Comparison of ENCODE assay signal across 1 cellular context in genomic region chr17:75856062-75856681, GRCh38.
TF ChIP-seq lines count a peak whose summit lies in the region.

No MANE protein-coding gene starts in this region.

TF ChIP-seq in K562, 482 proteins besides CTCF, POLR2A, EP300 and RAD21 (continued from another document and continues in another):
- no peak for TF ChIP-seq ZNF121 (CRISPR knock-in tag; conservative IDR thresholded peaks at IDR 0.05)
- no peak for TF ChIP-seq NFATC3 (IDR thresholded peaks at IDR 0.05)
- TF ChIP-seq RBM34 (IDR thresholded peaks at IDR 0.05; ENCODE audit: borderline replicate concordance, insufficient read depth, low read length), result no peak
- TF ChIP-seq, protein P1, sequence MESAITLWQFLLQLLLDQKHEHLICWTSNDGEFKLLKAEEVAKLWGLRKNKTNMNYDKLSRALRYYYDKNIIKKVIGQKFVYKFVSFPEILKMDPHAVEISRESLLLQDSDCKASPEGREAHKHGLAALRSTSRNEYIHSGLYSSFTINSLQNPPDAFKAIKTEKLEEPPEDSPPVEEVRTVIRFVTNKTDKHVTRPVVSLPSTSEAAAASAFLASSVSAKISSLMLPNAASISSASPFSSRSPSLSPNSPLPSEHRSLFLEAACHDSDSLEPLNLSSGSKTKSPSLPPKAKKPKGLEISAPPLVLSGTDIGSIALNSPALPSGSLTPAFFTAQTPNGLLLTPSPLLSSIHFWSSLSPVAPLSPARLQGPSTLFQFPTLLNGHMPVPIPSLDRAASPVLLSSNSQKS (CRISPR knock-in tag; IDR thresholded peaks at IDR 0.05), result no peak
- TF ChIP-seq ZNF445 (CRISPR knock-in tag; IDR thresholded peaks at IDR 0.05; ENCODE audit: low read depth), result no peak
- TF ChIP-seq ZFX (CRISPR knock-in tag; IDR thresholded peaks at IDR 0.05), result peak; percentile 39; the same call in 1 of the 2 replicates
- no peak for TF ChIP-seq ZSCAN32 (CRISPR knock-in tag; IDR thresholded peaks at IDR 0.05)
- no peak for TF ChIP-seq ZNF232 (CRISPR knock-in tag; IDR thresholded peaks at IDR 0.05)
- no peak for TF ChIP-seq SAFB (IDR thresholded peaks at IDR 0.05; ENCODE audit: borderline replicate concordance, low read depth, low read length)
- no peak for TF ChIP-seq CBX1 (IDR thresholded peaks at IDR 0.05; ENCODE audit: low read depth)
- TF ChIP-seq MTA1 (IDR thresholded peaks at IDR 0.05; ENCODE audit: borderline replicate concordance), result no peak
- 0 out of 2 replicates have a peak, but pooled peaks have one; percentile 29 for TF ChIP-seq SUPT5H (IDR thresholded peaks at IDR 0.05)
- TF ChIP-seq ZNF140 (CRISPR knock-in tag; IDR thresholded peaks at IDR 0.05), result no peak
- TF ChIP-seq ZNF134 (CRISPR knock-in tag; conservative IDR thresholded peaks at IDR 0.05), result no peak
- TF ChIP-seq SMC3 (conservative IDR thresholded peaks at IDR 0.05; ENCODE audit: insufficient read depth, low read depth, low read length), result 0 out of 2 replicates have a peak, but pooled peaks have one; percentile 1
- peak; percentile 45 for TF ChIP-seq SAP30 (IDR thresholded peaks at IDR 0.05; ENCODE audit: borderline replicate concordance, insufficient read depth, low read depth, low read length, poor library complexity, severe bottlenecking)
- TF ChIP-seq THRB (CRISPR knock-in tag; conservative IDR thresholded peaks at IDR 0.05), result no peak
- TF ChIP-seq, protein P2, sequence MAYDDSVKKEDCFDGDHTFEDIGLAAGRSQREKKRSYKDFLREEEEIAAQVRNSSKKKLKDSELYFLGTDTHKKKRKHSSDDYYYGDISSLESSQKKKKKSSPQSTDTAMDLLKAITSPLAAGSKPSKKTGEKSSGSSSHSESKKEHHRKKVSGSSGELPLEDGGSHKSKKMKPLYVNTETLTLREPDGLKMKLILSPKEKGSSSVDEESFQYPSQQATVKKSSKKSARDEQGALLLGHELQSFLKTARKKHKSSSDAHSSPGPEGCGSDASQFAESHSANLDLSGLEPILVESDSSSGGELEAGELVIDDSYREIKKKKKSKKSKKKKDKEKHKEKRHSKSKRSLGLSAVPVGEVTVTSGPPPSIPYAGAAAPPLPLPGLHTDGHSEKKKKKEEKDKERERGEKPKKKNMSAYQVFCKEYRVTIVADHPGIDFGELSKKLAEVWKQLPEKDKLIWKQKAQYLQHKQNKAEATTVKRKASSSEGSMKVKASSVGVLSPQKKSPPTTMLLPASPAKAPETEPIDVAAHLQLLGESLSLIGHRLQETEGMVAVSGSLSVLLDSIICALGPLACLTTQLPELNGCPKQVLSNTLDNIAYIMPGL (CRISPR knock-in tag; IDR thresholded peaks at IDR 0.05), result 0 out of 2 replicates have a peak, but pooled peaks have one; percentile 9
- no peak for TF ChIP-seq ZZZ3 (IDR thresholded peaks at IDR 0.05)
- TF ChIP-seq ATF4 (CRISPR knock-in tag; IDR thresholded peaks at IDR 0.05), result no peak
- no peak for TF ChIP-seq KDM2B (CRISPR knock-in tag; IDR thresholded peaks at IDR 0.05)
- TF ChIP-seq, protein P3, sequence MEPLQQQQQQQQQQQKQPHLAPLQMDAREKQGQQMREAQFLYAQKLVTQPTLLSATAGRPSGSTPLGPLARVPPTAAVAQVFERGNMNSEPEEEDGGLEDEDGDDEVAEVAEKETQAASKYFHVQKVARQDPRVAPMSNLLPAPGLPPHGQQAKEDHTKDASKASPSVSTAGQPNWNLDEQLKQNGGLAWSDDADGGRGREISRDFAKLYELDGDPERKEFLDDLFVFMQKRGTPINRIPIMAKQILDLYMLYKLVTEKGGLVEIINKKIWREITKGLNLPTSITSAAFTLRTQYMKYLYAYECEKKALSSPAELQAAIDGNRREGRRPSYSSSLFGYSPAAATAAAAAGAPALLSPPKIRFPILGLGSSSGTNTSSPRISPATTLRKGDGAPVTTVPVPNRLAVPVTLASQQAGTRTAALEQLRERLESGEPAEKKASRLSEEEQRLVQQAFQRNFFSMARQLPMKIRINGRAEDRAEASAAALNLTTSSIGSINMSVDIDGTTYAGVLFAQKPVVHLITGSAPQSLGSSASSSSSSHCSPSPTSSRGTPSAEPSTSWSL (CRISPR knock-in tag; IDR thresholded peaks at IDR 0.05; ENCODE audit: borderline replicate concordance), result no peak
- TF ChIP-seq, protein P4, sequence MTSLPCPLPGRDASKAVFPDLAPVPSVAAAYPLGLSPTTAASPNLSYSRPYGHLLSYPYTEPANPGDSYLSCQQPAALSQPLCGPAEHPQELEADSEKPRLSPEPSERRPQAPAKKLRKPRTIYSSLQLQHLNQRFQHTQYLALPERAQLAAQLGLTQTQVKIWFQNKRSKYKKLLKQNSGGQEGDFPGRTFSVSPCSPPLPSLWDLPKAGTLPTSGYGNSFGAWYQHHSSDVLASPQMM (CRISPR knock-in tag; IDR thresholded peaks at IDR 0.05), result no peak
- no peak for TF ChIP-seq ZNF23 (CRISPR knock-in tag; IDR thresholded peaks at IDR 0.05)
- TF ChIP-seq, protein P5, sequence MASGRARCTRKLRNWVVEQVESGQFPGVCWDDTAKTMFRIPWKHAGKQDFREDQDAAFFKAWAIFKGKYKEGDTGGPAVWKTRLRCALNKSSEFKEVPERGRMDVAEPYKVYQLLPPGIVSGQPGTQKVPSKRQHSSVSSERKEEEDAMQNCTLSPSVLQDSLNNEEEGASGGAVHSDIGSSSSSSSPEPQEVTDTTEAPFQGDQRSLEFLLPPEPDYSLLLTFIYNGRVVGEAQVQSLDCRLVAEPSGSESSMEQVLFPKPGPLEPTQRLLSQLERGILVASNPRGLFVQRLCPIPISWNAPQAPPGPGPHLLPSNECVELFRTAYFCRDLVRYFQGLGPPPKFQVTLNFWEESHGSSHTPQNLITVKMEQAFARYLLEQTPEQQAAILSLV (tag; IDR thresholded peaks at IDR 0.05), result no peak
- TF ChIP-seq CTBP1 (IDR thresholded peaks at IDR 0.05; ENCODE audit: borderline replicate concordance), result no peak
- TF ChIP-seq RFX5 (IDR thresholded peaks at IDR 0.05; ENCODE audit: low read depth, low read length), result no peak
- no peak for TF ChIP-seq BCL6 (CRISPR knock-in tag; IDR thresholded peaks at IDR 0.05)
- TF ChIP-seq DNMT1 (IDR thresholded peaks at IDR 0.05), result no peak
- no peak for TF ChIP-seq ZNF174 (CRISPR knock-in tag; IDR thresholded peaks at IDR 0.05)
- TF ChIP-seq TGIF2 (CRISPR knock-in tag; IDR thresholded peaks at IDR 0.05), result 0 out of 2 replicates have a peak, but pooled peaks have one; percentile 62
- TF ChIP-seq FOXA1 (IDR thresholded peaks at IDR 0.05; ENCODE audit: borderline replicate concordance), result no peak
- no peak for TF ChIP-seq SRSF3 (IDR thresholded peaks at IDR 0.05; ENCODE audit: insufficient read depth, low read length)
- no peak for TF ChIP-seq HMG20A (CRISPR knock-in tag; conservative IDR thresholded peaks at IDR 0.05)
- TF ChIP-seq NFE2 (IDR thresholded peaks at IDR 0.05; ENCODE audit: low read depth), result no peak
- no peak for TF ChIP-seq PYGO2 (tag; IDR thresholded peaks at IDR 0.05)
- TF ChIP-seq ZFP36 (IDR thresholded peaks at IDR 0.05; ENCODE audit: low read depth, low read length, partially characterized antibody), result no peak
- no peak for TF ChIP-seq ZNF3 (CRISPR knock-in tag; IDR thresholded peaks at IDR 0.05)
- no peak for TF ChIP-seq SPI1 (IDR thresholded peaks at IDR 0.05; ENCODE audit: borderline replicate concordance, low read depth, low read length)
- no peak for TF ChIP-seq ILF3 (IDR thresholded peaks at IDR 0.05; ENCODE audit: borderline replicate concordance)
- no peak for TF ChIP-seq KLF16 (IDR thresholded peaks at IDR 0.05)
- no peak for TF ChIP-seq HDAC6 (IDR thresholded peaks at IDR 0.05; ENCODE audit: low read depth, low read length)
- TF ChIP-seq ZBTB26 (CRISPR knock-in tag; IDR thresholded peaks at IDR 0.05), result no peak
- TF ChIP-seq NFIC (IDR thresholded peaks at IDR 0.05), result no peak
- no peak for TF ChIP-seq POLR3G (IDR thresholded peaks at IDR 0.05; ENCODE audit: extremely low read depth, insufficient read length, insufficient replicate concordance)
- TF ChIP-seq, protein P6, sequence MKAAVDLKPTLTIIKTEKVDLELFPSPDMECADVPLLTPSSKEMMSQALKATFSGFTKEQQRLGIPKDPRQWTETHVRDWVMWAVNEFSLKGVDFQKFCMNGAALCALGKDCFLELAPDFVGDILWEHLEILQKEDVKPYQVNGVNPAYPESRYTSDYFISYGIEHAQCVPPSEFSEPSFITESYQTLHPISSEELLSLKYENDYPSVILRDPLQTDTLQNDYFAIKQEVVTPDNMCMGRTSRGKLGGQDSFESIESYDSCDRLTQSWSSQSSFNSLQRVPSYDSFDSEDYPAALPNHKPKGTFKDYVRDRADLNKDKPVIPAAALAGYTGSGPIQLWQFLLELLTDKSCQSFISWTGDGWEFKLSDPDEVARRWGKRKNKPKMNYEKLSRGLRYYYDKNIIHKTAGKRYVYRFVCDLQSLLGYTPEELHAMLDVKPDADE (conservative IDR thresholded peaks at IDR 0.05; ENCODE audit: control insufficient read depth, low read depth, low read length), result no peak; the same call in 1 of the 2 replicates
- no peak for TF ChIP-seq ZNF444 (CRISPR knock-in tag; IDR thresholded peaks at IDR 0.05)
- TF ChIP-seq PCBP1 (IDR thresholded peaks at IDR 0.05; ENCODE audit: low read depth, low read length, poor library complexity, severe bottlenecking), result no peak
- no peak for TF ChIP-seq CBX5 (IDR thresholded peaks at IDR 0.05; ENCODE audit: borderline replicate concordance, low read depth)
- TF ChIP-seq, protein P7, sequence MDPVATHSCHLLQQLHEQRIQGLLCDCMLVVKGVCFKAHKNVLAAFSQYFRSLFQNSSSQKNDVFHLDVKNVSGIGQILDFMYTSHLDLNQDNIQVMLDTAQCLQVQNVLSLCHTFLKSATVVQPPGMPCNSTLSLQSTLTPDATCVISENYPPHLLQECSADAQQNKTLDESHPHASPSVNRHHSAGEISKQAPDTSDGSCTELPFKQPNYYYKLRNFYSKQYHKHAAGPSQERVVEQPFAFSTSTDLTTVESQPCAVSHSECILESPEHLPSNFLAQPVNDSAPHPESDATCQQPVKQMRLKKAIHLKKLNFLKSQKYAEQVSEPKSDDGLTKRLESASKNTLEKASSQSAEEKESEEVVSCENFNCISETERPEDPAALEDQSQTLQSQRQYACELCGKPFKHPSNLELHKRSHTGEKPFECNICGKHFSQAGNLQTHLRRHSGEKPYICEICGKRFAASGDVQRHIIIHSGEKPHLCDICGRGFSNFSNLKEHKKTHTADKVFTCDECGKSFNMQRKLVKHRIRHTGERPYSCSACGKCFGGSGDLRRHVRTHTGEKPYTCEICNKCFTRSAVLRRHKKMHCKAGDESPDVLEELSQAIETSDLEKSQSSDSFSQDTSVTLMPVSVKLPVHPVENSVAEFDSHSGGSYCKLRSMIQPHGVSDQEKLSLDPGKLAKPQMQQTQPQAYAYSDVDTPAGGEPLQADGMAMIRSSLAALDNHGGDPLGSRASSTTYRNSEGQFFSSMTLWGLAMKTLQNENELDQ (CRISPR knock-in tag; IDR thresholded peaks at IDR 0.05; ENCODE audit: borderline replicate concordance), result no peak
- peak; percentile 45; the same call in 1 of the 2 replicates for TF ChIP-seq DPF2 (IDR thresholded peaks at IDR 0.05)
- no peak for TF ChIP-seq ZNF12 (CRISPR knock-in tag; IDR thresholded peaks at IDR 0.05)
- TF ChIP-seq IRF2 (CRISPR knock-in tag; IDR thresholded peaks at IDR 0.05), result no peak
- TF ChIP-seq BCOR (IDR thresholded peaks at IDR 0.05), result no peak
- TF ChIP-seq ARID1B (IDR thresholded peaks at IDR 0.05), result no peak
- TF ChIP-seq NELFE (IDR thresholded peaks at IDR 0.05; ENCODE audit: insufficient read depth, insufficient read length), result no peak
- no peak for TF ChIP-seq CC2D1A (IDR thresholded peaks at IDR 0.05)
- TF ChIP-seq ATF7 (IDR thresholded peaks at IDR 0.05), result no peak
- TF ChIP-seq ARNT (IDR thresholded peaks at IDR 0.05), result no peak
- no peak for TF ChIP-seq CBX2 (IDR thresholded peaks at IDR 0.05; ENCODE audit: insufficient read depth, low read length, poor library complexity, severe bottlenecking)
- TF ChIP-seq, protein P8, sequence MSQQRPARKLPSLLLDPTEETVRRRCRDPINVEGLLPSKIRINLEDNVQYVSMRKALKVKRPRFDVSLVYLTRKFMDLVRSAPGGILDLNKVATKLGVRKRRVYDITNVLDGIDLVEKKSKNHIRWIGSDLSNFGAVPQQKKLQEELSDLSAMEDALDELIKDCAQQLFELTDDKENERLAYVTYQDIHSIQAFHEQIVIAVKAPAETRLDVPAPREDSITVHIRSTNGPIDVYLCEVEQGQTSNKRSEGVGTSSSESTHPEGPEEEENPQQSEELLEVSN (IDR thresholded peaks at IDR 0.05; ENCODE audit: borderline replicate concordance in 1 of 2, extremely low read depth in 1 of 2, insufficient read depth in 1 of 2, insufficient read length in 1 of 2, low read depth in 1 of 2, low read length in 1 of 2, poor library complexity in 1 of 2, severe bottlenecking in 1 of 2), result no peak
- TF ChIP-seq ZNF277 (CRISPR knock-in tag; IDR thresholded peaks at IDR 0.05; ENCODE audit: borderline replicate concordance), result no peak
- no peak for TF ChIP-seq DACH1 (IDR thresholded peaks at IDR 0.05; ENCODE audit: partially characterized antibody)
